Comparison of ENCODE assay signal across 1 cellular context in the genomic region with DNA sequence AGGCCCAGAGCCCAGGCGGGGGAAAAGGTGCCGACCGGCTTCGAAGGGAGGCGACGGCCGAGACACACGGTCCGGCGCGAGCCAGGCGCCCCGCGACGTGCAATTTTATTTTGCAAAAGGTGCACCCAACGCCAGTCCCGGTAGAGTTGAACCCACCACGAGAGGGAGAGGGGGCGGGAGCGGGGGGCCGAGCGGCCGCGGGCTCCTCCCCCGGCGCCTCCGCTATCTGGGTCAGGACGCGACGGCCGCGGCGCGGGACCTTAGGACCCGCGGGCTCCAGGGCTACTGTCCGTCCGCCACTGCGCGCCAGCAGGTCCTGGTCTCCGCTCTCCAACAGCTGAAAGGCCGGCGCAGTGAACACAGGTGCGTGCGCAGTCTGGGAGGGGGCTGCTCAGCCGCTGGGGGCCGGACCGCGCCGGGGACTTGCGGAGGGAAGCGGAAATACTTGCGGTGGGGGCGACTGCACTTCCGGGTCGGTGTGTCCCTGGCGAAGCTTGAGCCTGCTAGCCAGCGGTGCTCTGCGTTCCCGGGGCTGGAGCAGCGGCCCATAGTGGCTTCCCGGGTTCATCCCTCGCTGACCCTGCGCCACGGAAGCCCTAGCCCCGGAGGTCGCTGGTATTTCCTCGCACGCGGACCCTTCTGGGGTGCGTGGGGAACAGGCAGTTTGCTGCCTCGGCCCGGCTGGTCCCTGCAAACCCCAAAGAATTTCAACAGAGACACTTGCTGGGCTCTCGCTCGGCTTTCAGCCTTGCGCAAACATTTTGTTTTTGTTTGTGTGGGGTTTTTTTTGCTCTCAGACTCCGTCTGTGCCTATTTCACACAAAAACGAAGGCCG.
TF ChIP-seq lines count a peak whose summit lies in the region.

A gene with protein sequence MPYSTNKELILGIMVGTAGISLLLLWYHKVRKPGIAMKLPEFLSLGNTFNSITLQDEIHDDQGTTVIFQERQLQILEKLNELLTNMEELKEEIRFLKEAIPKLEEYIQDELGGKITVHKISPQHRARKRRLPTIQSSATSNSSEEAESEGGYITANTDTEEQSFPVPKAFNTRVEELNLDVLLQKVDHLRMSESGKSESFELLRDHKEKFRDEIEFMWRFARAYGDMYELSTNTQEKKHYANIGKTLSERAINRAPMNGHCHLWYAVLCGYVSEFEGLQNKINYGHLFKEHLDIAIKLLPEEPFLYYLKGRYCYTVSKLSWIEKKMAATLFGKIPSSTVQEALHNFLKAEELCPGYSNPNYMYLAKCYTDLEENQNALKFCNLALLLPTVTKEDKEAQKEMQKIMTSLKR (plus strand): TSS at position 225 of the 835 bp plus-strand sequence. CDS start 3,991 bp downstream, outside the sequence.

TF ChIP-seq in GM12878, 131 proteins besides CTCF, POLR2A, EP300 and RAD21 (continued from another document and continues in another):
- TF ChIP-seq, protein P1, sequence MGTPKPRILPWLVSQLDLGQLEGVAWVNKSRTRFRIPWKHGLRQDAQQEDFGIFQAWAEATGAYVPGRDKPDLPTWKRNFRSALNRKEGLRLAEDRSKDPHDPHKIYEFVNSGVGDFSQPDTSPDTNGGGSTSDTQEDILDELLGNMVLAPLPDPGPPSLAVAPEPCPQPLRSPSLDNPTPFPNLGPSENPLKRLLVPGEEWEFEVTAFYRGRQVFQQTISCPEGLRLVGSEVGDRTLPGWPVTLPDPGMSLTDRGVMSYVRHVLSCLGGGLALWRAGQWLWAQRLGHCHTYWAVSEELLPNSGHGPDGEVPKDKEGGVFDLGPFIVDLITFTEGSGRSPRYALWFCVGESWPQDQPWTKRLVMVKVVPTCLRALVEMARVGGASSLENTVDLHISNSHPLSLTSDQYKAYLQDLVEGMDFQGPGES (IDR thresholded peaks at IDR 0.05): no peak
- TF ChIP-seq EED (IDR thresholded peaks at IDR 0.05; ENCODE audit: low read depth) (peak; percentile 81), FOXM1 (IDR thresholded peaks at IDR 0.05; ENCODE audit: low read depth, low read length) (peak; percentile 60; the same call in 1 of the 2 replicates), RCOR1 (conservative IDR thresholded peaks at IDR 0.05; ENCODE audit: low read depth, low read length) (no peak), TCF12 (IDR thresholded peaks at IDR 0.05; ENCODE audit: low read depth, low read length) (peak; percentile 79; the same call in 1 of the 2 replicates), SMC3 (IDR thresholded peaks at IDR 0.05; ENCODE audit: borderline replicate concordance, low read length) (no peak), CREB1 (IDR thresholded peaks at IDR 0.05; ENCODE audit: low read depth) (peak; percentile 48), SIN3A (IDR thresholded peaks at IDR 0.05; ENCODE audit: low read depth, low read length) (no peak), BCL11A (IDR thresholded peaks at IDR 0.05; ENCODE audit: low read depth, low read length) (0 out of 2 replicates have a peak, but pooled peaks have one; percentile 10), KAT2A (conservative IDR thresholded peaks at IDR 0.05; ENCODE audit: control insufficient read depth, low read depth, low read length) (no peak), POU2F2 (IDR thresholded peaks at IDR 0.05; ENCODE audit: borderline replicate concordance, low read depth, low read length) (peak; percentile 74; the same call in 2 of the 3 replicates), WRNIP1 (IDR thresholded peaks at IDR 0.05; ENCODE audit: borderline replicate concordance, low read depth, low read length) (no peak), DPF2 (IDR thresholded peaks at IDR 0.05) (peak; percentile 65), FOXK2 (IDR thresholded peaks at IDR 0.05) (no peak), MEF2A (IDR thresholded peaks at IDR 0.05; ENCODE audit: insufficient read depth, low read depth, low read length) (0 out of 2 replicates have a peak, but pooled peaks have one; percentile 46), CEBPB (IDR thresholded peaks at IDR 0.05; ENCODE audit: borderline replicate concordance in 1 of 2, low read depth in 2 of 2, low read length in 2 of 2) (no peak), MXI1 (IDR thresholded peaks at IDR 0.05; ENCODE audit: low read depth, low read length) (0 out of 2 replicates have a peak, but pooled peaks have one; percentile 23), CREM (IDR thresholded peaks at IDR 0.05; ENCODE audit: low read depth) (peak; percentile 56), EZH2 (IDR thresholded peaks at IDR 0.05; ENCODE audit: borderline replicate concordance, control insufficient read depth, low read depth, low read length) (no peak), MTA2 (IDR thresholded peaks at IDR 0.05; ENCODE audit: low read depth) (0 out of 2 replicates have a peak, but pooled peaks have one; percentile 48), STAT1 (conservative IDR thresholded peaks at IDR 0.05) (no peak), NFIC (IDR thresholded peaks at IDR 0.05; ENCODE audit: low read depth, low read length) (peak; percentile 40; the same call in 1 of the 2 replicates), NBN (IDR thresholded peaks at IDR 0.05) (0 out of 2 replicates have a peak, but pooled peaks have one; percentile 59), SUPT20H (IDR thresholded peaks at IDR 0.05; ENCODE audit: borderline replicate concordance, control insufficient read depth, low read depth, low read length) (no peak), POLR2AphosphoS5 (IDR thresholded peaks at IDR 0.05; ENCODE audit: low read length) (peak; percentile 93), ZNF384 (IDR thresholded peaks at IDR 0.05; ENCODE audit: borderline replicate concordance, low read depth, low read length) (no peak), IKZF1 (conservative IDR thresholded peaks at IDR 0.05) (peak; percentile 97), NRF1 (conservative IDR thresholded peaks at IDR 0.05; ENCODE audit: low read depth, low read length) (0 out of 2 replicates have a peak, but pooled peaks have one; percentile 26), GATAD2B (conservative IDR thresholded peaks at IDR 0.05; ENCODE audit: low read depth) (peak; percentile 92), HCFC1 (IDR thresholded peaks at IDR 0.05; ENCODE audit: low read length) (peak; percentile 33; the same call in 1 of the 2 replicates)
- TF ChIP-seq, protein P2, sequence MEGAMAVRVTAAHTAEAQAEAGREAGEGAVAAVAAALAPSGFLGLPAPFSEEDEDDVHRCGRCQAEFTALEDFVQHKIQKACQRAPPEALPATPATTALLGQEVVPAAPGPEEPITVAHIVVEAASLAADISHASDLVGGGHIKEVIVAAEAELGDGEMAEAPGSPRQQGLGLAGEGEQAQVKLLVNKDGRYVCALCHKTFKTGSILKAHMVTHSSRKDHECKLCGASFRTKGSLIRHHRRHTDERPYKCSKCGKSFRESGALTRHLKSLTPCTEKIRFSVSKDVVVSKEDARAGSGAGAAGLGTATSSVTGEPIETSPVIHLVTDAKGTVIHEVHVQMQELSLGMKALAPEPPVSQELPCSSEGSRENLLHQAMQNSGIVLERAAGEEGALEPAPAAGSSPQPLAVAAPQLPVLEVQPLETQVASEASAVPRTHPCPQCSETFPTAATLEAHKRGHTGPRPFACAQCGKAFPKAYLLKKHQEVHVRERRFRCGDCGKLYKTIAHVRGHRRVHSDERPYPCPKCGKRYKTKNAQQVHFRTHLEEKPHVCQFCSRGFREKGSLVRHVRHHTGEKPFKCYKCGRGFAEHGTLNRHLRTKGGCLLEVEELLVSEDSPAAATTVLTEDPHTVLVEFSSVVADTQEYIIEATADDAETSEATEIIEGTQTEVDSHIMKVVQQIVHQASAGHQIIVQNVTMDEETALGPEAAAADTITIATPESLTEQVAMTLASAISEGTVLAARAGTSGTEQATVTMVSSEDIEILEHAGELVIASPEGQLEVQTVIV (IDR thresholded peaks at IDR 0.05; ENCODE audit: borderline replicate concordance, partially characterized antibody): peak; percentile 79
- TF ChIP-seq, protein P3, sequence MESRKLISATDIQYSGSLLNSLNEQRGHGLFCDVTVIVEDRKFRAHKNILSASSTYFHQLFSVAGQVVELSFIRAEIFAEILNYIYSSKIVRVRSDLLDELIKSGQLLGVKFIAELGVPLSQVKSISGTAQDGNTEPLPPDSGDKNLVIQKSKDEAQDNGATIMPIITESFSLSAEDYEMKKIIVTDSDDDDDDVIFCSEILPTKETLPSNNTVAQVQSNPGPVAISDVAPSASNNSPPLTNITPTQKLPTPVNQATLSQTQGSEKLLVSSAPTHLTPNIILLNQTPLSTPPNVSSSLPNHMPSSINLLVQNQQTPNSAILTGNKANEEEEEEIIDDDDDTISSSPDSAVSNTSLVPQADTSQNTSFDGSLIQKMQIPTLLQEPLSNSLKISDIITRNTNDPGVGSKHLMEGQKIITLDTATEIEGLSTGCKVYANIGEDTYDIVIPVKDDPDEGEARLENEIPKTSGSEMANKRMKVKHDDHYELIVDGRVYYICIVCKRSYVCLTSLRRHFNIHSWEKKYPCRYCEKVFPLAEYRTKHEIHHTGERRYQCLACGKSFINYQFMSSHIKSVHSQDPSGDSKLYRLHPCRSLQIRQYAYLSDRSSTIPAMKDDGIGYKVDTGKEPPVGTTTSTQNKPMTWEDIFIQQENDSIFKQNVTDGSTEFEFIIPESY (IDR thresholded peaks at IDR 0.05): no peak
- TF ChIP-seq, protein P4, sequence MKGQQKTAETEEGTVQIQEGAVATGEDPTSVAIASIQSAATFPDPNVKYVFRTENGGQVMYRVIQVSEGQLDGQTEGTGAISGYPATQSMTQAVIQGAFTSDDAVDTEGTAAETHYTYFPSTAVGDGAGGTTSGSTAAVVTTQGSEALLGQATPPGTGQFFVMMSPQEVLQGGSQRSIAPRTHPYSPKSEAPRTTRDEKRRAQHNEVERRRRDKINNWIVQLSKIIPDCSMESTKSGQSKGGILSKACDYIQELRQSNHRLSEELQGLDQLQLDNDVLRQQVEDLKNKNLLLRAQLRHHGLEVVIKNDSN (IDR thresholded peaks at IDR 0.05; ENCODE audit: borderline replicate concordance, extremely low read length, insufficient read depth, low read depth, low read length): no peak
- TF ChIP-seq, protein P5, sequence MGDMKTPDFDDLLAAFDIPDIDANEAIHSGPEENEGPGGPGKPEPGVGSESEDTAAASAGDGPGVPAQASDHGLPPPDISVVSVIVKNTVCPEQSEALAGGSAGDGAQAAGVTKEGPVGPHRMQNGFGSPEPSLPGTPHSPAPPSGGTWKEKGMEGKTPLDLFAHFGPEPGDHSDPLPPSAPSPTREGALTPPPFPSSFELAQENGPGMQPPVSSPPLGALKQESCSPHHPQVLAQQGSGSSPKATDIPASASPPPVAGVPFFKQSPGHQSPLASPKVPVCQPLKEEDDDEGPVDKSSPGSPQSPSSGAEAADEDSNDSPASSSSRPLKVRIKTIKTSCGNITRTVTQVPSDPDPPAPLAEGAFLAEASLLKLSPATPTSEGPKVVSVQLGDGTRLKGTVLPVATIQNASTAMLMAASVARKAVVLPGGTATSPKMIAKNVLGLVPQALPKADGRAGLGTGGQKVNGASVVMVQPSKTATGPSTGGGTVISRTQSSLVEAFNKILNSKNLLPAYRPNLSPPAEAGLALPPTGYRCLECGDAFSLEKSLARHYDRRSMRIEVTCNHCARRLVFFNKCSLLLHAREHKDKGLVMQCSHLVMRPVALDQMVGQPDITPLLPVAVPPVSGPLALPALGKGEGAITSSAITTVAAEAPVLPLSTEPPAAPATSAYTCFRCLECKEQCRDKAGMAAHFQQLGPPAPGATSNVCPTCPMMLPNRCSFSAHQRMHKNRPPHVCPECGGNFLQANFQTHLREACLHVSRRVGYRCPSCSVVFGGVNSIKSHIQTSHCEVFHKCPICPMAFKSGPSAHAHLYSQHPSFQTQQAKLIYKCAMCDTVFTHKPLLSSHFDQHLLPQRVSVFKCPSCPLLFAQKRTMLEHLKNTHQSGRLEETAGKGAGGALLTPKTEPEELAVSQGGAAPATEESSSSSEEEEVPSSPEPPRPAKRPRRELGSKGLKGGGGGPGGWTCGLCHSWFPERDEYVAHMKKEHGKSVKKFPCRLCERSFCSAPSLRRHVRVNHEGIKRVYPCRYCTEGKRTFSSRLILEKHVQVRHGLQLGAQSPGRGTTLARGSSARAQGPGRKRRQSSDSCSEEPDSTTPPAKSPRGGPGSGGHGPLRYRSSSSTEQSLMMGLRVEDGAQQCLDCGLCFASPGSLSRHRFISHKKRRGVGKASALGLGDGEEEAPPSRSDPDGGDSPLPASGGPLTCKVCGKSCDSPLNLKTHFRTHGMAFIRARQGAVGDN (IDR thresholded peaks at IDR 0.05): peak; percentile 54
- TF ChIP-seq, protein P6, sequence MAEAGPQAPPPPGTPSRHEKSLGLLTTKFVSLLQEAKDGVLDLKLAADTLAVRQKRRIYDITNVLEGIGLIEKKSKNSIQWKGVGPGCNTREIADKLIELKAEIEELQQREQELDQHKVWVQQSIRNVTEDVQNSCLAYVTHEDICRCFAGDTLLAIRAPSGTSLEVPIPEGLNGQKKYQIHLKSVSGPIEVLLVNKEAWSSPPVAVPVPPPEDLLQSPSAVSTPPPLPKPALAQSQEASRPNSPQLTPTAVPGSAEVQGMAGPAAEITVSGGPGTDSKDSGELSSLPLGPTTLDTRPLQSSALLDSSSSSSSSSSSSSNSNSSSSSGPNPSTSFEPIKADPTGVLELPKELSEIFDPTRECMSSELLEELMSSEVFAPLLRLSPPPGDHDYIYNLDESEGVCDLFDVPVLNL (IDR thresholded peaks at IDR 0.05; ENCODE audit: low read depth, low read length): no peak
- TF ChIP-seq, protein P7, sequence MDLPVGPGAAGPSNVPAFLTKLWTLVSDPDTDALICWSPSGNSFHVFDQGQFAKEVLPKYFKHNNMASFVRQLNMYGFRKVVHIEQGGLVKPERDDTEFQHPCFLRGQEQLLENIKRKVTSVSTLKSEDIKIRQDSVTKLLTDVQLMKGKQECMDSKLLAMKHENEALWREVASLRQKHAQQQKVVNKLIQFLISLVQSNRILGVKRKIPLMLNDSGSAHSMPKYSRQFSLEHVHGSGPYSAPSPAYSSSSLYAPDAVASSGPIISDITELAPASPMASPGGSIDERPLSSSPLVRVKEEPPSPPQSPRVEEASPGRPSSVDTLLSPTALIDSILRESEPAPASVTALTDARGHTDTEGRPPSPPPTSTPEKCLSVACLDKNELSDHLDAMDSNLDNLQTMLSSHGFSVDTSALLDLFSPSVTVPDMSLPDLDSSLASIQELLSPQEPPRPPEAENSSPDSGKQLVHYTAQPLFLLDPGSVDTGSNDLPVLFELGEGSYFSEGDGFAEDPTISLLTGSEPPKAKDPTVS (IDR thresholded peaks at IDR 0.05; ENCODE audit: low read depth, low read length): no peak
